21 cellular contexts compared by ENCODE assay signal in genomic region chr17:36064142-36064541, GRCh38. TPM values are rescaled to one million over a fixed set of nuclear protein-coding genes. Genes with fewer than 3 reads are reported as not detected.
DNase-seq lines count a peak whose midpoint lies in the region; ATAC-seq, FAIRE-seq and TF ChIP-seq lines count a peak whose summit lies in the region.
"Had no signal": no experiment of that assay in that cellular context is flagged by ENCODE, and none has a peak within 500 bp of the region (broad histone marks: within the 10 kb centered on the region; RNA-seq: fewer than 3 reads in every experiment).

Gene CCL18, plus strand, starts transcription at chr17:36064272. Its CDS starts 71 bp downstream, at chr17:36064343.

- H3K4me1 ChIP-seq in esophagus muscularis mucosa = no peaks in the 10 kb centered on the region
- no peaks in the 10 kb centered on the region for H3K4me1 ChIP-seq in upper lobe of left lung
- no peaks in the 10 kb centered on the region for H3K4me1 ChIP-seq in foreskin keratinocyte

- intact Hi-C loops in esophagus muscularis mucosa (cut with DNase I) = loop anchor here (10.0 kb wide), 1 partner anchor 49 kb away; the partner anchor contains the start of gene CCL23
- intact Hi-C loops in natural killer cell (cut with micrococcal nuclease) = no loop called here

- H3K9me3 Mint-ChIP-seq in central memory CD8-positive, alpha-beta T cell = no peaks in the 10 kb centered on the region
- H3K9me3 Mint-ChIP-seq in natural killer cell = peaks cover 0 to 2% of the 10 kb centered on the region in 2 donors
- H3K9me3 Mint-ChIP-seq: CD4-positive, alpha-beta T cell had no signal

- 83% methylated on average over 1 of the region's 3 CpGs for WGBS in esophagus muscularis mucosa
- 81 to 92% methylated on average over 3 of the region's 3 CpGs for WGBS in upper lobe of left lung, 2 donors

- TF ChIP-seq POLR2A in esophagus muscularis mucosa (IDR thresholded peaks at IDR 0.05; ENCODE audit: low read depth) (no peak), upper lobe of left lung (IDR thresholded peaks at IDR 0.05) (peak in 1 of 4 donors; percentile 73), GM12891 (IDR thresholded peaks at IDR 0.05; ENCODE audit: low read depth, low read length) (no peak)

- H3K4me1 Mint-ChIP-seq in central memory CD8-positive, alpha-beta T cell = peaks cover 42% of the 10 kb centered on the region
- peaks cover 79 to 84% of the 10 kb centered on the region in 2 donors for H3K4me1 Mint-ChIP-seq in natural killer cell

- H3K27me3 Mint-ChIP-seq in central memory CD8-positive, alpha-beta T cell = no peaks in the 10 kb centered on the region
- no peaks in the 10 kb centered on the region for H3K27me3 Mint-ChIP-seq in natural killer cell (ENCODE audit: low read depth in 2 of 2)

- TF ChIP-seq CTCF in esophagus muscularis mucosa (IDR thresholded peaks at IDR 0.05) (no peak), natural killer cell (IDR thresholded peaks at IDR 0.05) (no peak), upper lobe of left lung (IDR thresholded peaks at IDR 0.05) (no peak), foreskin keratinocyte (conservative IDR thresholded peaks at IDR 0.05) (no peak)

- H3K27ac ChIP-seq in esophagus muscularis mucosa (replicated peaks in 1 of 4) (no peak within 1 kb of the TSS), upper lobe of left lung (peak within 1 kb of the TSS in 1 of 4 donors; percentile 28), foreskin keratinocyte (no peak within 1 kb of the TSS)
- H3K27ac ChIP-seq: BLaER1, KMS-11 had no signal

- no peak for ATAC-seq in central memory CD8-positive, alpha-beta T cell (replicated peaks; ENCODE audit: extremely low read depth, poor library complexity, severe bottlenecking)
- ATAC-seq in natural killer cell = no peak
- ATAC-seq in upper lobe of left lung (ENCODE audit: low FRiP score in 2 of 2) = no peak
- no peak for ATAC-seq in foreskin keratinocyte
- ATAC-seq: Right ventricle myocardium inferior had no signal

- DNase-seq in central memory CD8-positive, alpha-beta T cell (ENCODE audit: low spot score in 2 of 2) = no peak
- DNase-seq in esophagus muscularis mucosa (ENCODE audit: extremely low spot score) = no peak
- DNase-seq in natural killer cell = no peak
- no peak for DNase-seq in upper lobe of left lung
- DNase-seq in NCI-H446 (lab: John Stamatoyannopoulos, UW) = no peak
- DNase-seq in foreskin keratinocyte = no peak
- DNase-seq in GM12891 (ENCODE audit: insufficient read length, low spot score) = no peak
- DNase-seq: CD4-positive, alpha-beta T cell; COR-L47; DMS79; H7; HFFc6; NCI-H1092 treated with DMSO at 0.1 percent for 48 hours; NCI-H1436 treated with DMSO at 0.1 percent for 48 hours; NCI-H2029; NCI-H2227 treated with DMSO at 0.1 percent for 48 hours; NCI-H524 had no signal

- H3K27ac Mint-ChIP-seq in central memory CD8-positive, alpha-beta T cell (ENCODE audit: low read depth) = peak within 1 kb of the TSS; percentile 89
- peak within 1 kb of the TSS; percentile 95 to 96 for H3K27ac Mint-ChIP-seq in natural killer cell
- H3K27ac Mint-ChIP-seq: CD4-positive, alpha-beta T cell; HFFc6 had no signal

- no peaks in the 10 kb centered on the region for H3K9me3 ChIP-seq in esophagus muscularis mucosa
- no peaks in the 10 kb centered on the region for H3K9me3 ChIP-seq in upper lobe of left lung

- H3K27me3 ChIP-seq in esophagus muscularis mucosa (peaks cover 0 to 8% (median 0%) of the 10 kb centered on the region in 4 donors), upper lobe of left lung (no peaks in the 10 kb centered on the region), foreskin keratinocyte (peaks cover 6% of the 10 kb centered on the region)
- H3K27me3 ChIP-seq: BLaER1 had no signal

- H3K36me3 ChIP-seq in esophagus muscularis mucosa (no peaks in the 10 kb centered on the region), upper lobe of left lung (no peaks in the 10 kb centered on the region)
- H3K36me3 ChIP-seq: BLaER1 had no signal

- H3K36me3 Mint-ChIP-seq in central memory CD8-positive, alpha-beta T cell (ENCODE audit: insufficient read depth) = peaks cover 4% of the 10 kb centered on the region
- no peaks in the 10 kb centered on the region for H3K36me3 Mint-ChIP-seq in natural killer cell

- TF ChIP-seq EP300 in esophagus muscularis mucosa (IDR thresholded peaks at IDR 0.05) = no peak
- no peak for TF ChIP-seq EP300 in upper lobe of left lung (IDR thresholded peaks at IDR 0.05)

- H3K4me3 Mint-ChIP-seq in central memory CD8-positive, alpha-beta T cell = no peak within 1 kb of the TSS
- peak within 1 kb of the TSS; percentile 11 for H3K4me3 Mint-ChIP-seq in natural killer cell
- H3K4me3 Mint-ChIP-seq: CD4-positive, alpha-beta T cell; HFFc6 had no signal

- no peak within 1 kb of the TSS for H3K4me3 ChIP-seq in esophagus muscularis mucosa
- no peak within 1 kb of the TSS for H3K4me3 ChIP-seq in upper lobe of left lung
- H3K4me3 ChIP-seq: BLaER1 had no signal

- no peak for FAIRE-seq in GM12891 (lab: Jason Lieb, UNC)

TF ChIP-seq in GM12891, 5 proteins besides CTCF, POLR2A, EP300 and RAD21:
- TF ChIP-seq PAX5 (IDR thresholded peaks at IDR 0.05; ENCODE audit: insufficient read depth, low read length, severe bottlenecking) (no peak), POLR2AphosphoS5 (IDR thresholded peaks at IDR 0.05; ENCODE audit: low read depth, low read length) (no peak), SPI1 (IDR thresholded peaks at IDR 0.05; ENCODE audit: low read depth, low read length) (no peak), TAF1 (IDR thresholded peaks at IDR 0.05; ENCODE audit: low read depth, low read length) (no peak), POU2F2 (IDR thresholded peaks at IDR 0.05; ENCODE audit: low read depth, low read length) (no peak)

RNA-seq across cellular contexts. Expression of gene CCL18, which starts in this region (rescaled TPM):
- total RNA-seq in esophagus muscularis mucosa (10 to 100 TPM in 3 of 4 donors, not detected in 1; 12.6 to 16.7 (median 13.3) TPM), natural killer cell (under 1 TPM in 2 of 3 donors, not detected in 1; 0.54 to 0.55 TPM), upper lobe of left lung (100 to 1,000 TPM in 4 of 6 donors, 10 to 100 TPM in 2; 50.3 to 250 (median 169) TPM), foreskin keratinocyte (not detected in 2 replicates)
- polyA plus RNA-seq in foreskin keratinocyte = not detected in 2 replicates
- not detected for polyA plus RNA-seq in GM12891 (2012; ENCODE audit: low read depth, missing spikeins)
- total RNA-seq: CD4-positive, alpha-beta T cell; H7; HFFc6; HT1080 had no signal
